Comparison of ENCODE assay signal across 19 cellular contexts in genomic region chr1:17513131-17513530, GRCh38. TPM values are rescaled to one million over a fixed set of nuclear protein-coding genes. Genes with fewer than 3 reads are reported as not detected.
DNase-seq lines count a peak whose midpoint lies in the region; ATAC-seq, FAIRE-seq and TF ChIP-seq lines count a peak whose summit lies in the region.
"Had no signal": no experiment of that assay in that cellular context is flagged by ENCODE, and none has a peak within 500 bp of the region (broad histone marks: within the 10 kb centered on the region; RNA-seq: fewer than 3 reads in every experiment).

No MANE protein-coding gene starts in this region.

- intact Hi-C loops in mucosa of descending colon (cut with DNase I, micrococcal nuclease) = no loop called here

- ATAC-seq in mucosa of descending colon (peak; percentile 78), HG03521 (IDR thresholded peaks at IDR 0.05; ENCODE audit: unreplicated experiment) (no peak)
- ATAC-seq: A549, GM12878, HepG2 had no signal

- no peaks in the 10 kb centered on the region for H3K79me2 ChIP-seq in parathyroid adenoma

- no peaks in the 10 kb centered on the region for H3K27me3 ChIP-seq in parathyroid adenoma (ENCODE audit: control insufficient read depth, insufficient read depth, low read length)
- H3K27me3 ChIP-seq: BLaER1 had no signal

- H3K9ac ChIP-seq in parathyroid adenoma = no peak overlapping the region
- H3K9ac ChIP-seq: BLaER1, GM23248 had no signal

- H3K4me3 ChIP-seq in mucosa of descending colon (no peak overlapping the region), parathyroid adenoma (ENCODE audit: low read depth, low read length) (no peak overlapping the region)
- H3K4me3 ChIP-seq: A549, BLaER1, GM12878, GM23248 had no signal

- FAIRE-seq in colon (lab: Jason Lieb, UNC) = peak; percentile 74
- FAIRE-seq: A549, GM12878, H54, HepG2 had no signal

- H3K36me3 ChIP-seq in mucosa of descending colon (ENCODE audit: low read depth) (no peaks in the 10 kb centered on the region), parathyroid adenoma (ENCODE audit: control insufficient read depth, insufficient read depth, low read length) (no peaks in the 10 kb centered on the region)
- H3K36me3 ChIP-seq: BLaER1 had no signal

- H2AFZ ChIP-seq in parathyroid adenoma = peak overlapping the region; percentile 29
- H2AFZ ChIP-seq: GM23248 had no signal

- TF ChIP-seq CTCF in mucosa of descending colon (IDR thresholded peaks at IDR 0.05) = no peak
- TF ChIP-seq CTCF in parathyroid adenoma (IDR thresholded peaks at IDR 0.05) = no peak

- H3K27ac ChIP-seq in parathyroid adenoma = peak overlapping the region; percentile 39
- H3K27ac ChIP-seq: 22Rv1, A549, BLaER1, GM23248 had no signal

- H3K4me1 ChIP-seq in mucosa of descending colon (ENCODE audit: low read depth) (peaks cover 31% of the 10 kb centered on the region), parathyroid adenoma (peaks cover 5% of the 10 kb centered on the region)

- H3K4me2 ChIP-seq in parathyroid adenoma (ENCODE audit: low read length) = no peak overlapping the region
- H3K4me2 ChIP-seq: A549, BLaER1 had no signal

- peak; percentile 38 for DNase-seq in HT-29 (ENCODE audit: low spot score)
- peak in 1 of 3 donors; percentile 83 for DNase-seq in mucosa of descending colon
- no peak for DNase-seq in NAMALWA (ENCODE audit: low spot score)
- no peak for DNase-seq in GM19240 (ENCODE audit: insufficient read length, low spot score)
- no peak for DNase-seq in middle frontal gyrus (ENCODE audit: extremely low spot score, low spot score)
- DNase-seq: CD4-positive, alpha-beta memory T cell; DND-41; EL; GM23248; HCEC 1CT had no signal

- no peaks in the 10 kb centered on the region for H3K9me3 ChIP-seq in mucosa of descending colon
- no peaks in the 10 kb centered on the region for H3K9me3 ChIP-seq in parathyroid adenoma (ENCODE audit: control insufficient read depth, low read length)
- H3K9me3 ChIP-seq: A549, BLaER1 had no signal

RNA-seq across cellular contexts. Expression of gene ARHGEF10L, which starts 26.4 kb away (rescaled TPM):
- 54.2 and 56.1 TPM in 2 replicates for total RNA-seq in HT-29 (2014; rRNA removed; shearing (Covaris generic))
- total RNA-seq in mucosa of descending colon = 100 to 1,000 TPM in 2 of 3 donors, 10 to 100 TPM in 1; 87.6 to 146 (median 144) TPM
